ENCODE assay signal across 8 cellular contexts in genomic region chr10:72354356-72355213, GRCh38. TPM values are rescaled to one million over a fixed set of nuclear protein-coding genes. Genes with fewer than 3 reads are reported as not detected.
DNase-seq lines count a peak whose midpoint lies in the region; ATAC-seq and FAIRE-seq lines count a peak whose summit lies in the region.

Gene DNAJB12 (minus strand): TSS chr10:72354919. CDS start chr10:72354897, 22 bp downstream.

- ATAC-seq in GM21367 (IDR thresholded peaks at IDR 0.05; ENCODE audit: unreplicated experiment), result peak; percentile 61

- peaks cover 3% of the 10 kb centered on the region for H3K36me3 ChIP-seq in effector memory CD4-positive, alpha-beta T cell (ENCODE audit: control insufficient read depth, insufficient read depth, low read length)

- FAIRE-seq in HTR-8/SVneo (lab: Jason Lieb, UNC), result peak; percentile 63

- H3K4me3 ChIP-seq in effector memory CD4-positive, alpha-beta T cell (ENCODE audit: insufficient read depth, low read depth, low read length, poor library complexity, severe bottlenecking), result peak within 1 kb of the TSS; percentile 68

- peaks cover 17% of the 10 kb centered on the region for H3K4me1 ChIP-seq in effector memory CD4-positive, alpha-beta T cell (ENCODE audit: control insufficient read depth, insufficient read depth, low read length, poor library complexity, severe bottlenecking)

- H3K9me3 ChIP-seq in effector memory CD4-positive, alpha-beta T cell (ENCODE audit: control insufficient read depth, low read length), result no peaks in the 10 kb centered on the region

- H3K27me3 ChIP-seq in effector memory CD4-positive, alpha-beta T cell (replicated peaks; ENCODE audit: control insufficient read depth, insufficient read depth, low read length, poor library complexity, severe bottlenecking), result no peaks in the 10 kb centered on the region

- DNase-seq in COLO829 (ENCODE audit: low spot score) (peak; percentile 87), HTR-8/SVneo (ENCODE audit: insufficient read length, low spot score) (peak; percentile 96), NOMO-1 treated with DMSO at 0.1 percent for 48 hours (lab: John Stamatoyannopoulos, UW; ENCODE audit: unreplicated experiment) (peak; percentile 90), lung microvascular endothelial cell (ENCODE audit: low read depth in 2 of 2) (peak; percentile 95 to 96)
- peak; percentile 76 to 77 for DNase-seq in activated CD8-positive, alpha-beta memory T cell treated with anti-CD3 and anti-CD28 coated beads for 4 hours (ENCODE audit: low read depth in 2 of 2)
- DNase-seq in effector memory CD4-positive, alpha-beta T cell, result peak; percentile 75 to 86 (median 82)
- DNase-seq in stimulated activated CD4-positive, alpha-beta T cell treated with anti-CD3 and anti-CD28 coated beads, TNF-alpha, amount 100 ng/mL, for 4 hours (ENCODE audit: low read depth in 3 of 3), result peak; percentile 78 to 85 (median 83)

- peak within 1 kb of the TSS; percentile 89 for H3K27ac ChIP-seq in effector memory CD4-positive, alpha-beta T cell (ENCODE audit: insufficient read depth, low read length, poor library complexity, severe bottlenecking)

RNA-seq across cellular contexts. Expression of gene DNAJB12, which starts in this region (rescaled TPM):
- 16.8 and 21.6 TPM in 2 replicates for total RNA-seq in lung microvascular endothelial cell

Comparison
In these comparisons a context has a peak if more than half of its experiments do, and no peak if none do; other contexts are left out.
1. Peak in every context shown above with its lines: DNase-seq, ATAC-seq, H3K4me3 ChIP-seq and H3K27ac ChIP-seq.